ENCODE assay signal across 8 cellular contexts in the genomic region with DNA sequence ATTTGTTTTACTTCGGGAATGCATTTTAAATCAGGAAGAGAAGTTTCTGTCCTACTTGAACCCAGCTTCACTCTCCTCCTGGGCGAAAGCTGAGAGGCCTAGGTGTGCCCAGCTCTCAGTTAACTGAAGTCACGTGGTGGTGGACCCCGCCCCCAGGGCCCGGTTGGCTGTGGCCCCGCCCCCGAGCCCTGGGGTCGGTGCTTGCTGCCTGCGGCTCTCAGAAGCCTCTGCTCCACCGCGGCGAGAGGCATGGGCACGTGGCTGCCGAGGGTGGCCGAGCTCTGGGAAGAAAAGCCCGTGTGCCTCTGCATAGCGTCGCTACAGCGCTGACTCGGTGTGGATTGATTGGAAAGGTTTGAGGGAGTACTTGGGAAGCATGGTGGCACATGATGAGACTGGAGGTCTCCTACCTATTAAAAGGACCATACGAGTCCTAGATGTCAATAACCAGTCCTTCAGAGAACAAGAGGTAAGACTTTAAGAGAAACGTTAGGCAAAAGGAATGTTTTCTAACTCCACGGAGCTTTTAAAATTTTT. TPM values are rescaled to one million over a fixed set of nuclear protein-coding genes. Genes with fewer than 3 reads are reported as not detected.
A peak's percentile ranks its signal among the peaks of the same experiment; 100 is the strongest.
DNase-seq lines count a peak whose midpoint lies in the region; ATAC-seq, FAIRE-seq and TF ChIP-seq lines count a peak whose summit lies in the region.

No MANE protein-coding gene starts in this region.

- H3K36me3 ChIP-seq in BJ (ENCODE audit: control insufficient read depth, insufficient read depth, low read length) (no peaks in the 10 kb centered on the region), colonic mucosa (no peaks in the 10 kb centered on the region)

- H3K27ac ChIP-seq in colonic mucosa = peak overlapping the region; percentile 79

- peak overlapping the region; percentile 69 for H3K4me3 ChIP-seq in BJ (ENCODE audit: low read depth, low read length)
- H3K4me3 ChIP-seq in colonic mucosa = peak overlapping the region; percentile 40

- H3K9ac ChIP-seq in colonic mucosa (ENCODE audit: low read depth in 2 of 2, low read length in 2 of 2) = peak overlapping the region; percentile 78 to 91

- no peaks in the 10 kb centered on the region for H3K9me3 ChIP-seq in colonic mucosa

- peaks cover 3% of the 10 kb centered on the region for H3K4me1 ChIP-seq in colonic mucosa

- H3K27me3 ChIP-seq in BJ (ENCODE audit: control insufficient read depth, insufficient read depth, low read length) (no peaks in the 10 kb centered on the region), colonic mucosa (no peaks in the 10 kb centered on the region)

- intact Hi-C loops in colonic mucosa (cut with DNase I) = loop anchor here (5.0 kb wide), 1 partner anchor 101 kb away; no protein-coding TSS in a partner anchor
- intact Hi-C loops in left colon (cut with DNase I, micrococcal nuclease) = loop anchor here in 1 of 2 donors (5.0 kb wide), 1 partner anchor 101 kb away; no protein-coding TSS in a partner anchor

- CTCF ChIA-PET in BJ (lab: Yijun Ruan, JAX) = interaction anchor here (1.0 to 17.5 kb wide), 10 partner anchors 10 to 180 kb away, joined by 3 to 493 read pairs (median 6); no protein-coding TSS in a partner anchor

- POLR2A ChIA-PET in BJ (lab: Charles Lee) = interaction anchor here (0.5 to 1.6 kb wide), 8 partner anchors 17 to 635 kb away, joined by 3 to 6 read pairs (median 3); partner anchors contain the start of gene TASOR2

- ATAC-seq in GM21619 (IDR thresholded peaks at IDR 0.05; ENCODE audit: unreplicated experiment) (peak; percentile 33), left colon (peak; percentile 72)

- TF ChIP-seq CTCF in BJ (IDR thresholded peaks at IDR 0.05; ENCODE audit: insufficient read depth, low read depth, low read length) (no peak), colonic mucosa (IDR thresholded peaks at IDR 0.05) (no peak), D721Med (IDR thresholded peaks at IDR 0.05; ENCODE audit: insufficient read depth, missing control alignments) (no peak)

- no peak for FAIRE-seq in D721Med (lab: Jason Lieb, UNC)

- DNase-seq in BJ (ENCODE audit: low read depth) (peak; percentile 66), NCI-H1105 (lab: John Stamatoyannopoulos, UW) (peak; percentile 63), colonic mucosa (peak; percentile 99), left colon (peak; percentile 95 to 98), D721Med (ENCODE audit: insufficient read length, low spot score) (no peak)
- DNase-seq in activated CD4-positive, alpha-beta T cell treated with anti-CD3 and anti-CD28 coated beads for 4 hours = peak; percentile 73 to 79
- peak; percentile 32 to 69 for DNase-seq in stimulated activated CD4-positive, alpha-beta T cell treated with anti-CD3 and anti-CD28 coated beads, Interleukin-1b, Interleukin-23, amount 100 ng/mL, for 1 hour (ENCODE audit: low read depth in 2 of 2)

RNA-seq across cellular contexts. Expression of gene NET1, which starts 34.1 kb away (rescaled TPM):
- 62.5 and 70.1 TPM in 2 replicates for polyA plus RNA-seq in BJ (2011; rRNA removed)
- 103 and 151 TPM in 2 replicates for polyA minus RNA-seq in BJ (2011; rRNA and poly(A)+ RNA removed)
- total RNA-seq in colonic mucosa (100 to 1,000 TPM; 174 to 455 TPM), left colon (100 to 1,000 TPM; 307 to 355 TPM)

RNA-seq across cellular contexts. Expression of gene TUBAL3, which starts 41.8 kb away (rescaled TPM):
- not detected in 2 replicates for polyA plus RNA-seq in BJ (2011; rRNA removed)
- not detected in 2 replicates for polyA minus RNA-seq in BJ (2011; rRNA and poly(A)+ RNA removed)
- total RNA-seq in colonic mucosa (10 to 100 TPM; 12.8 to 39.6 TPM), left colon (10 to 100 TPM; 38.6 to 53.9 TPM)

RNA-seq across cellular contexts. Expression of gene CALML5, which starts 52.9 kb away (rescaled TPM):
- not detected in 2 replicates for polyA plus RNA-seq in BJ (2011; rRNA removed)
- not detected in 2 replicates for polyA minus RNA-seq in BJ (2011; rRNA and poly(A)+ RNA removed)
- total RNA-seq in colonic mucosa (not detected), left colon (not detected)
